Comparison of ENCODE assay signal across 11 cellular contexts in the genomic region with DNA sequence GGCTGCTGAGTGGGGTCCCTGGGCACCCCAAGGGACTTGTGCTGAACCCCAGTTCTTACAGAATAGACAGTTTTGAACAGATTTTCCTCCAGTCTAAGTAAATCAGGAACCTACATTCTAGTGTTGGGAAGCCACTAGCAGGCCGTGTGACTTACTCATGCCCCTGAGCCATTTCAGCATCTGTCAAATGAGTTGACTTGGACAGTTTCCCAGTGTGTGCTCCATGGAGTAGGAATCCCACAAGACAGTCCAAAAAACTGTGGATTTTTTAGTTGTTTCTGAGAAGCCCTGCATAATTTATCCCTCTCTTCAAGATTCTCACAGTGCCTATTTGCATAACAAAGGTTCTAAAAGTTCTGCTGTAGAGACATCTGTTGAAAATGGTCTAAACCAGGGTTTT. TPM values are rescaled to one million over a fixed set of nuclear protein-coding genes. Genes with fewer than 3 reads are reported as not detected.
DNase-seq lines count a peak whose midpoint lies in the region; ATAC-seq and TF ChIP-seq lines count a peak whose summit lies in the region.
"Had no signal": no experiment of that assay in that cellular context is flagged by ENCODE, and none has a peak within 500 bp of the region (broad histone marks: within the 10 kb centered on the region; RNA-seq: fewer than 3 reads in every experiment).

No MANE protein-coding gene starts in this region.

- H3K27ac Mint-ChIP-seq in stimulated activated memory B cell treated with anti-CD40 and anti-IgM and Interleukin-4, amounts not matched to agents 10 μg/mL and 1 μg/mL and 100 μg/mL, for 72 hours, result no peak overlapping the region

- H3K27ac ChIP-seq in esophagus squamous epithelium (peak overlapping the region in 3 of 4 donors; percentile 68 to 69 (median 68)), osteoblast (ENCODE audit: low read depth, low read length) (no peak overlapping the region), PC-9 (no peak overlapping the region)
- H3K27ac ChIP-seq: epithelial cell of prostate had no signal

- H3K9me3 Mint-ChIP-seq in stimulated activated memory B cell treated with anti-CD40 and anti-IgM and Interleukin-4, amounts not matched to agents 10 μg/mL and 1 μg/mL and 100 μg/mL, for 72 hours, result no peaks in the 10 kb centered on the region

- H3K4me1 ChIP-seq in esophagus squamous epithelium, result peaks cover 11 to 32% (median 26%) of the 10 kb centered on the region in 3 donors
- peaks cover 28% of the 10 kb centered on the region for H3K4me1 ChIP-seq in osteoblast (ENCODE audit: insufficient read depth, low read length)
- no peaks in the 10 kb centered on the region for H3K4me1 ChIP-seq in PC-9 (replicated peaks; ENCODE audit: insufficient read depth)

- TF ChIP-seq CTCF in AG09319 (IDR thresholded peaks at IDR 0.05; ENCODE audit: low read depth, low read length) (no peak), esophagus squamous epithelium (IDR thresholded peaks at IDR 0.05) (no peak), osteoblast (IDR thresholded peaks at IDR 0.05; ENCODE audit: extremely low read depth, low read depth, low read length) (no peak), PC-9 (conservative IDR thresholded peaks at IDR 0.05) (no peak)

- no peak overlapping the region for H3K4me3 ChIP-seq in esophagus squamous epithelium
- no peak overlapping the region for H3K4me3 ChIP-seq in osteoblast (ENCODE audit: insufficient read depth, low read length)
- H3K4me3 ChIP-seq in PC-9, result no peak overlapping the region

- H3K36me3 ChIP-seq in esophagus squamous epithelium (peaks cover 0 to 9% (median 0%) of the 10 kb centered on the region in 3 donors), osteoblast (ENCODE audit: insufficient read depth, low read length) (peaks cover 4% of the 10 kb centered on the region), PC-9 (ENCODE audit: low read depth) (no peaks in the 10 kb centered on the region)

- intact Hi-C loops in esophagus squamous epithelium (cut with DNase I), result no loop called here
- intact Hi-C loops in PC-9 (cut with micrococcal nuclease; ENCODE audit: unreplicated experiment), result no loop called here

- ATAC-seq in esophagus mucosa, result no peak
- ATAC-seq in stimulated activated memory B cell treated with anti-CD40 and anti-IgM and Interleukin-4, amounts not matched to agents 10 μg/mL and 1 μg/mL and 100 μg/mL, for 72 hours, result no peak

- TF ChIP-seq POLR2A in esophagus squamous epithelium (IDR thresholded peaks at IDR 0.05), result no peak

- DNase-seq in AG09319 (ENCODE audit: extremely low read depth, low read depth) (peak; percentile 71), NCI-H446 treated with DMSO at 0.1 percent for 48 hours (lab: John Stamatoyannopoulos, UW) (peak; percentile 78), esophagus squamous epithelium (lab: John Stamatoyannopoulos, UW) (no peak), osteoblast (ENCODE audit: insufficient read length, low spot score, missing footprints) (peak; percentile 83), PC-9 (no peak)
- DNase-seq in NK-92 treated with Interleukin-12 subunit alpha and Interleukin-12 subunit beta, amount 100 ng/mL, for 24 hours (lab: John Stamatoyannopoulos, UW), result no peak
- DNase-seq: Calu3, OCI-M1 had no signal

- no peaks in the 10 kb centered on the region for H3K27me3 ChIP-seq in esophagus squamous epithelium
- peaks cover 22% of the 10 kb centered on the region for H3K27me3 ChIP-seq in osteoblast (ENCODE audit: insufficient read depth, low read length)
- H3K27me3 ChIP-seq in PC-9 (ENCODE audit: insufficient read depth, low read depth), result no peaks in the 10 kb centered on the region

- H3K4me3 Mint-ChIP-seq in stimulated activated memory B cell treated with anti-CD40 and anti-IgM and Interleukin-4, amounts not matched to agents 10 μg/mL and 1 μg/mL and 100 μg/mL, for 72 hours, result no peak overlapping the region

- no peaks in the 10 kb centered on the region for H3K9me2 ChIP-seq in PC-9 (ENCODE audit: insufficient read depth)

- no peaks in the 10 kb centered on the region for H3K27me3 Mint-ChIP-seq in stimulated activated memory B cell treated with anti-CD40 and anti-IgM and Interleukin-4, amounts not matched to agents 10 μg/mL and 1 μg/mL and 100 μg/mL, for 72 hours

- H2AFZ ChIP-seq in osteoblast (ENCODE audit: low read length) (no peak overlapping the region), PC-9 (no peak overlapping the region)

- POLR2A ChIA-PET in PC-9 (lab: Charles Lee; ENCODE audit: unreplicated experiment), result interaction anchor here (0.6 kb wide), 1 partner anchor 167 kb away, joined by 3 read pairs; a partner anchor contains a TSS

- no TSS peak for BruUV-seq in PC-9 (replicated peaks; lab: Mats Ljungman, UMichigan)

- CTCF ChIA-PET in PC-9 (lab: Charles Lee), result no interaction called here

- no peaks in the 10 kb centered on the region for H3K79me2 ChIP-seq in osteoblast (ENCODE audit: insufficient read depth, low read length)
- no peaks in the 10 kb centered on the region for H3K79me2 ChIP-seq in PC-9 (ENCODE audit: low read depth)

- H3K9me3 ChIP-seq in esophagus squamous epithelium (no peaks in the 10 kb centered on the region), osteoblast (ENCODE audit: low read depth, low read length) (no peaks in the 10 kb centered on the region), PC-9 (ENCODE audit: insufficient read depth, low read depth) (no peaks in the 10 kb centered on the region)

- peaks cover 33% of the 10 kb centered on the region for H3K36me3 Mint-ChIP-seq in stimulated activated memory B cell treated with anti-CD40 and anti-IgM and Interleukin-4, amounts not matched to agents 10 μg/mL and 1 μg/mL and 100 μg/mL, for 72 hours

- H3K4me1 Mint-ChIP-seq in stimulated activated memory B cell treated with anti-CD40 and anti-IgM and Interleukin-4, amounts not matched to agents 10 μg/mL and 1 μg/mL and 100 μg/mL, for 72 hours, result peaks cover 24% of the 10 kb centered on the region

- H4K20me1 ChIP-seq in osteoblast (ENCODE audit: insufficient read depth, low read length) (peaks cover 12% of the 10 kb centered on the region), PC-9 (ENCODE audit: insufficient read depth) (no peaks in the 10 kb centered on the region)

- H3K4me2 ChIP-seq in osteoblast (ENCODE audit: insufficient read depth, low read length) (no peak overlapping the region), PC-9 (no peak overlapping the region)

- WGBS in esophagus squamous epithelium, 2 donors, result 22% methylated on average over 1 of the region's 1 CpG

- H3F3A ChIP-seq in PC-9 (ENCODE audit: insufficient read depth, low read depth), result no peaks in the 10 kb centered on the region

RNA-seq across cellular contexts. Expression of a gene that starts 2.1 kb away (rescaled TPM):
- total RNA-seq in esophagus squamous epithelium, result under 1 TPM in 1 of 4 donors, not detected in 3; 0.19 TPM
- total RNA-seq in osteoblast, result not detected in 2 replicates
- not detected for total RNA-seq in esophagus mucosa
- total RNA-seq in PC-9 (2021), result 0.52 TPM in 1 of 2 replicates, not detected in the other

RNA-seq across cellular contexts. Expression of a gene that starts 39.5 kb away (rescaled TPM):
- total RNA-seq in esophagus squamous epithelium (10 to 100 TPM; 27.2 to 37.3 (median 29.9) TPM), osteoblast (44.5 and 45.7 TPM in 2 replicates), esophagus mucosa (22.6 TPM), PC-9 (2021) (19.8 and 29.0 TPM in 2 replicates)

Comparison
In these comparisons a context has a peak if more than half of its experiments do, and no peak if none do; other contexts are left out.
1. DNase-seq: peak in AG09319 (single experiment), NCI-H446 treated with DMSO at 0.1 percent for 48 hours (single experiment) and osteoblast (single experiment); none in esophagus squamous epithelium (single experiment), NK-92 treated with Interleukin-12 subunit alpha and Interleukin-12 subunit beta, amount 100 ng/mL, for 24 hours (single experiment) and PC-9 (0 of 2).
2. H3K27ac ChIP-seq: peak in esophagus squamous epithelium (3 of 4); none in osteoblast (single experiment) and PC-9 (single experiment).